In the genomic region with DNA sequence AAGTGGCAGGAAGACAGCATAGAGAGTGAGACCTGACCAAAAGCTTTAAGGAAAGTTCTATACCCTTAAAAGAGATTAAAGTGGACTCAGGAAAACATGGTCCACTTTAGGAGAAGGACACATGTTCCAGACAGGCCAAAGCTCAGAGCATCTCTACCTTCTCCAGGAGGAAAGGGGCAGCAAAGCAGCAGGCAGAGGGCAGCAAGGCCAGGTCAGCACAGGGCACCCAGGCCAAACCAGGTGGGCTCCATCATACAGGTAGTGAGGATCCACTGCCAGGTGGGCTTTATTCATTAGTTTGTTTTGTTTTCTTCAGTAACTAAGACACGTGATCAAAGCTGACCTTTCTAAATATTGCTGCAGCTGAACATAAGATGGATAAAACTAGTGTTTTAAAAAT, we compare ENCODE assay signal across 9 cellular contexts. TPM values are rescaled to one million over a fixed set of nuclear protein-coding genes. Genes with fewer than 3 reads are reported as not detected.
"Had no signal": no experiment of that assay in that cellular context is flagged by ENCODE, and none has a peak within 500 bp of the region (broad histone marks: within the 10 kb centered on the region; RNA-seq: fewer than 3 reads in every experiment).

No MANE protein-coding gene starts in this region.

RNA-seq across cellular contexts. Expression of gene FRG2C, which starts 19.8 kb away (rescaled TPM):
- total RNA-seq: OCI-LY7, PC-3, PC-9, Peyer's patch, Right ventricle myocardium inferior, Right ventricle myocardium superior, RPMI7951, SJCRH30, SJSA1 had no signal
